Comparison of ENCODE assay signal across 8 cellular contexts in genomic region chr11:62324738-62325556, GRCh38. TPM values are rescaled to one million over a fixed set of nuclear protein-coding genes. Genes with fewer than 3 reads are reported as not detected.
DNase-seq lines count a peak whose midpoint lies in the region; ATAC-seq and TF ChIP-seq lines count a peak whose summit lies in the region.

No MANE protein-coding gene starts in this region.

- no peaks in the 10 kb centered on the region for H3K79me1 ChIP-seq in mesenchymal stem cell (replicated peaks; ENCODE audit: low read length, poor library complexity, severe bottlenecking)

- H4K20me1 ChIP-seq in MM.1S (ENCODE audit: insufficient read depth, low read length): no peaks in the 10 kb centered on the region

- H3K9ac ChIP-seq in MM.1S (ENCODE audit: low read length): no peak overlapping the region
- H3K9ac ChIP-seq in mesenchymal stem cell (ENCODE audit: low read length): no peak overlapping the region

- no peak overlapping the region for H4K8ac ChIP-seq in mesenchymal stem cell (ENCODE audit: low read length)

- no peak overlapping the region for H3K27ac ChIP-seq in MM.1S (ENCODE audit: low read length)
- no peak overlapping the region for H3K27ac ChIP-seq in mesenchymal stem cell (ENCODE audit: low read length, poor library complexity, severe bottlenecking)
- H3K27ac ChIP-seq in tibial artery: no peak overlapping the region

- H2BK12ac ChIP-seq in mesenchymal stem cell (ENCODE audit: low read length in 2 of 2): no peak overlapping the region

- no peak overlapping the region for H2BK15ac ChIP-seq in mesenchymal stem cell (ENCODE audit: low read depth, poor library complexity, severe bottlenecking)

- no peak overlapping the region for H3K4ac ChIP-seq in mesenchymal stem cell (ENCODE audit: low read depth in 1 of 2, low read length in 2 of 2)

- 48% methylated on average over 17 of the region's 17 CpGs for WGBS in mesenchymal stem cell

- no peak overlapping the region for H3K4me2 ChIP-seq in MM.1S (ENCODE audit: low read depth, low read length)
- H3K4me2 ChIP-seq in mesenchymal stem cell (ENCODE audit: low read length, poor library complexity, severe bottlenecking): no peak overlapping the region

- H3K4me1 ChIP-seq in MM.1S (ENCODE audit: low read length) (no peaks in the 10 kb centered on the region), mesenchymal stem cell (ENCODE audit: control insufficient read depth, insufficient read depth, low read depth, low read length) (peaks cover 5% of the 10 kb centered on the region), tibial artery (no peaks in the 10 kb centered on the region)

- TF ChIP-seq CTCF in GM06990 (IDR thresholded peaks at IDR 0.05; ENCODE audit: insufficient read depth, low read length, poor library complexity, severe bottlenecking) (peak; percentile 90), MM.1S (IDR thresholded peaks at IDR 0.05; ENCODE audit: low read length) (peak; percentile 63), WI38 (IDR thresholded peaks at IDR 0.05; ENCODE audit: low read depth, low read length) (peak; percentile 58), choroid plexus epithelial cell (conservative IDR thresholded peaks at IDR 0.05; ENCODE audit: low read depth, low read length) (peak; percentile 83), tibial artery (IDR thresholded peaks at IDR 0.05) (peak; percentile 38 to 39)

- H3K27me3 ChIP-seq in GM06990 (replicated peaks; ENCODE audit: control insufficient read depth, insufficient read depth, low read length): no peaks in the 10 kb centered on the region; the same call in 1 of the 2 replicates
- H3K27me3 ChIP-seq in MM.1S (replicated peaks; ENCODE audit: insufficient read depth, low read length): no peaks in the 10 kb centered on the region
- H3K27me3 ChIP-seq in mesenchymal stem cell (ENCODE audit: control insufficient read depth in 1 of 2, insufficient read depth in 1 of 2, low read length in 2 of 2): peaks cover 8 to 39% of the 10 kb centered on the region in 2 experiments
- H3K27me3 ChIP-seq in tibial artery: peaks cover 0 to 27% of the 10 kb centered on the region in 2 donors

- H3K4me3 ChIP-seq in GM06990 (replicated peaks; ENCODE audit: low read depth, low read length) (no peak overlapping the region), MM.1S (ENCODE audit: low read length) (no peak overlapping the region), WI38 (ENCODE audit: low read depth, low read length) (no peak overlapping the region), choroid plexus epithelial cell (ENCODE audit: low read depth, low read length) (no peak overlapping the region), mesenchymal stem cell (ENCODE audit: insufficient read depth in 1 of 2, low read depth in 1 of 2, low read length in 2 of 2) (no peak overlapping the region), tibial artery (no peak overlapping the region)

- no peak overlapping the region for H3K23ac ChIP-seq in mesenchymal stem cell (ENCODE audit: low read length in 2 of 2)

- H3F3A ChIP-seq in MM.1S (ENCODE audit: insufficient read depth, low read length): no peaks in the 10 kb centered on the region

- intact Hi-C loops in tibial artery (cut with DNase I; ENCODE audit: low total_unique reads): no loop called here

- H2AFZ ChIP-seq in MM.1S (ENCODE audit: low read length) (no peak overlapping the region), mesenchymal stem cell (ENCODE audit: low read depth, low read length) (no peak overlapping the region)

- H3K14ac ChIP-seq in mesenchymal stem cell (ENCODE audit: low read length in 2 of 2): no peak overlapping the region

- no peak overlapping the region for H2BK5ac ChIP-seq in mesenchymal stem cell (ENCODE audit: low read depth, low read length, poor library complexity, severe bottlenecking)

- H2AK5ac ChIP-seq in mesenchymal stem cell (ENCODE audit: low read length, severe bottlenecking): no peak overlapping the region

- no peak overlapping the region for H3K18ac ChIP-seq in mesenchymal stem cell (ENCODE audit: low read depth in 1 of 2, low read length in 2 of 2)

- H3K9me2 ChIP-seq in MM.1S (replicated peaks; ENCODE audit: insufficient read depth, low read length): no peaks in the 10 kb centered on the region

- H3K36me3 ChIP-seq in GM06990 (ENCODE audit: control insufficient read depth, insufficient read depth, low read length) (no peaks in the 10 kb centered on the region), MM.1S (replicated peaks; ENCODE audit: insufficient read depth, low read length) (no peaks in the 10 kb centered on the region), mesenchymal stem cell (ENCODE audit: control insufficient read depth in 1 of 2, insufficient read depth in 2 of 2, low read depth in 1 of 2, low read length in 2 of 2) (no peaks in the 10 kb centered on the region), tibial artery (no peaks in the 10 kb centered on the region)

- ATAC-seq in GM21528 (IDR thresholded peaks at IDR 0.05; ENCODE audit: low FRiP score, unreplicated experiment) (no peak), HG03442 (IDR thresholded peaks at IDR 0.05; ENCODE audit: unreplicated experiment) (no peak)

- H3K9me3 ChIP-seq in MM.1S (replicated peaks; ENCODE audit: insufficient read depth, low read length) (no peaks in the 10 kb centered on the region), mesenchymal stem cell (ENCODE audit: control insufficient read depth, low read length) (no peaks in the 10 kb centered on the region), tibial artery (no peaks in the 10 kb centered on the region)

- peak; percentile 43 for DNase-seq in GM06990 (ENCODE audit: extremely low read depth, insufficient read length)
- DNase-seq in MM.1S: peak; percentile 26
- DNase-seq in choroid plexus epithelial cell (ENCODE audit: low read depth): peak; percentile 64
- peak; percentile 12 for DNase-seq in mesenchymal stem cell
- peak in 1 of 2 donors; percentile 30 for DNase-seq in tibial artery

- no peak overlapping the region for H2BK120ac ChIP-seq in mesenchymal stem cell (ENCODE audit: low read depth, low read length)

- H4K91ac ChIP-seq in mesenchymal stem cell (ENCODE audit: low read length): no peak overlapping the region

- no peaks in the 10 kb centered on the region for H3K79me2 ChIP-seq in MM.1S (ENCODE audit: low read length)

RNA-seq across cellular contexts. Expression of gene ASRGL1, which starts 12.3 kb away (rescaled TPM):
- 0.93 TPM for polyA plus RNA-seq in mesenchymal stem cell (2013, experiment 1 of 2)
- 1.0 TPM for polyA plus RNA-seq in mesenchymal stem cell (2013, experiment 2 of 2)

RNA-seq across cellular contexts. Expression of gene SCGB1D4, which starts 26.1 kb away (rescaled TPM):
- polyA plus RNA-seq in mesenchymal stem cell (2013, experiment 1 of 2): not detected
- not detected for polyA plus RNA-seq in mesenchymal stem cell (2013, experiment 2 of 2)

RNA-seq across cellular contexts. Expression of gene SCGB2A2, which starts 55.0 kb away (rescaled TPM):
- not detected for polyA plus RNA-seq in mesenchymal stem cell (2013, experiment 1 of 2)
- polyA plus RNA-seq in mesenchymal stem cell (2013, experiment 2 of 2): not detected

Comparison
In these comparisons a context has a peak if more than half of its experiments do, and no peak if none do; other contexts are left out.
1. CTCF ChIP-seq: peak in every context shown above with its lines; median percentile 90 in GM06990; 83 in choroid plexus epithelial cell; 63 in MM.1S; 58 in WI38; 38 in tibial artery.